ENCODE assay signal across 13 cellular contexts in the genomic region with DNA sequence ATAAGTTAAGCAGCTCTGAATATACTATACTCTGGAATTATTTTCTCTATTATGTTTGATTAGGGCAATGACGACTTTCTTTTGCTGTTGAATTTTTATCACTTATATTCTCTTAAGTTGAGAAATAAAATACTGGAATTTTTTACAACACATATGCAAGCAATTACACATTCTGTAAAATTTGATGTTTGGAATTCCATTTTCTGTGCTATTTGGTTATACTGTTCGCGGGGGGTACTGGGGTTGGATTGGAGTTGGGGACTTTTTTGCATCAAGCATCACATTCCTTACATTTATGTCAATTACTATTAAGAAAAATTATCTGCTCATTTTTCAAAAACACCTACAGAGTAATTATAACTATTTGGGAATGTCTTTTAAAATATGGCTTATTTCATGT. TPM values are rescaled to one million over a fixed set of nuclear protein-coding genes. Genes with fewer than 3 reads are reported as not detected.
DNase-seq lines count a peak whose midpoint lies in the region; ATAC-seq, FAIRE-seq and TF ChIP-seq lines count a peak whose summit lies in the region.
"Had no signal": no experiment of that assay in that cellular context is flagged by ENCODE, and none has a peak within 500 bp of the region (broad histone marks: within the 10 kb centered on the region; RNA-seq: fewer than 3 reads in every experiment).

No MANE protein-coding gene starts in this region.

- peak overlapping the region in 9 of 10 donors; percentile 41 to 63 (median 57) for H3K4me3 ChIP-seq in heart right ventricle
- H3K4me3 ChIP-seq in endothelial cell of umbilical vein (replicated peaks in 1 of 3; ENCODE audit: insufficient read depth in 1 of 3, low read depth in 1 of 3, low read length in 3 of 3) = peak overlapping the region; percentile 24 to 98 (median 76)
- peak overlapping the region; percentile 22 for H3K4me3 ChIP-seq in urinary bladder (ENCODE audit: low read depth, low read length)

- CTCF ChIA-PET in endothelial cell of umbilical vein (lab: Charles Lee) = interaction anchor here (1.0 to 4.8 kb wide), 31 partner anchors 8 to 654 kb away, joined by 3 to 98 read pairs (median 8); no protein-coding TSS in a partner anchor

- TF ChIP-seq POLR2A in endothelial cell of umbilical vein (IDR thresholded peaks at IDR 0.05; ENCODE audit: low read depth, low read length) = no peak

- H3K4me3 Mint-ChIP-seq in nephron progenitor cell = peak overlapping the region; percentile 94
- H3K4me3 Mint-ChIP-seq in stimulated activated memory B cell treated with anti-CD40 and anti-IgM and Interleukin-4, amounts not matched to agents 10 μg/mL and 1 μg/mL and 100 μg/mL, for 72 hours = no peak overlapping the region
- H3K4me3 Mint-ChIP-seq: activated T-helper 1 cell treated with anti-CD3 and anti-CD28 coated beads, Interleukin-12 subunit alpha, Interleukin-12 subunit beta, Interleukin-2, Interleukin-4 antibody, amounts not matched to agents 30 ng/mL and 10 ng/mL and 1 ng/mL, durations not matched to agents 14 hours and 24 hours and 36 hours; stimulated activated effector memory CD8-positive, alpha-beta T cell treated with anti-CD3 and anti-CD28 coated beads, Interleukin-12 subunit alpha, Interleukin-12 subunit beta, amount 100 ng/mL, for 72 hours had no signal

- TF ChIP-seq CTCF in heart right ventricle (IDR thresholded peaks at IDR 0.05) (no peak), endothelial cell of umbilical vein (IDR thresholded peaks at IDR 0.05; ENCODE audit: extremely low read depth in 1 of 2, insufficient read depth in 1 of 2, low read depth in 1 of 2, low read length in 2 of 2) (no peak), nephron progenitor cell (IDR thresholded peaks at IDR 0.05) (no peak)

- no peaks in the 10 kb centered on the region for H3K9me1 ChIP-seq in endothelial cell of umbilical vein (replicated peaks; ENCODE audit: control insufficient read depth, extremely low read depth, insufficient read depth, low read length)

- no peak for FAIRE-seq in endothelial cell of umbilical vein (lab: Jason Lieb, UNC)

- BruUV-seq in endothelial cell of umbilical vein (replicated peaks; lab: Mats Ljungman, UMichigan) = no TSS peak

- DNase-seq in heart right ventricle (no peak), cardiac septum (ENCODE audit: low spot score) (no peak), endothelial cell of umbilical vein (ENCODE audit: low read depth, low spot score) (no peak), nephron progenitor cell (no peak)
- no peak for DNase-seq in activated effector memory CD4-positive, alpha-beta T cell treated with anti-CD3 and anti-CD28 coated beads, Interleukin-2, amount 50 U/mL, for 16 hours
- DNase-seq: activated CD4-positive, CD25-positive, alpha-beta regulatory T cell treated with anti-CD3 and anti-CD28 coated beads, Interleukin-2, amount 50 U/mL, for 72 hours; DND-41; SHP77 had no signal

- dilution Hi-C loops in endothelial cell of umbilical vein (cut with MboI; ENCODE audit: extremely low pct_ligation_motif_present, low sequenced_read_pairs) = no loop called here

- H3K79me2 ChIP-seq in endothelial cell of umbilical vein (ENCODE audit: control insufficient read depth, insufficient read depth, low read length) = peaks cover 43% of the 10 kb centered on the region

- H3K4me2 ChIP-seq in endothelial cell of umbilical vein (ENCODE audit: insufficient read depth, low read length) = peak overlapping the region; percentile 90

- H3K4me1 Mint-ChIP-seq in nephron progenitor cell = peaks cover 55% of the 10 kb centered on the region
- H3K4me1 Mint-ChIP-seq in stimulated activated memory B cell treated with anti-CD40 and anti-IgM and Interleukin-4, amounts not matched to agents 10 μg/mL and 1 μg/mL and 100 μg/mL, for 72 hours = no peaks in the 10 kb centered on the region

- H3K9me3 Mint-ChIP-seq in nephron progenitor cell = no peaks in the 10 kb centered on the region
- H3K9me3 Mint-ChIP-seq in stimulated activated memory B cell treated with anti-CD40 and anti-IgM and Interleukin-4, amounts not matched to agents 10 μg/mL and 1 μg/mL and 100 μg/mL, for 72 hours = no peaks in the 10 kb centered on the region
- H3K9me3 Mint-ChIP-seq: activated T-helper 1 cell treated with anti-CD3 and anti-CD28 coated beads, Interleukin-12 subunit alpha, Interleukin-12 subunit beta, Interleukin-2, Interleukin-4 antibody, amounts not matched to agents 30 ng/mL and 10 ng/mL and 1 ng/mL, durations not matched to agents 14 hours and 24 hours and 36 hours; stimulated activated effector memory CD8-positive, alpha-beta T cell treated with anti-CD3 and anti-CD28 coated beads, Interleukin-12 subunit alpha, Interleukin-12 subunit beta, amount 100 ng/mL, for 72 hours had no signal

- H3K4me1 ChIP-seq in heart right ventricle (peaks cover 0 to 3% (median 0%) of the 10 kb centered on the region in 9 donors), endothelial cell of umbilical vein (ENCODE audit: control insufficient read depth, extremely low read depth, insufficient read depth, low read length) (peaks cover 15% of the 10 kb centered on the region), urinary bladder (ENCODE audit: insufficient read depth) (no peaks in the 10 kb centered on the region)

- peaks cover 9% of the 10 kb centered on the region for H3K36me3 Mint-ChIP-seq in nephron progenitor cell (ENCODE audit: low read depth)
- H3K36me3 Mint-ChIP-seq in stimulated activated memory B cell treated with anti-CD40 and anti-IgM and Interleukin-4, amounts not matched to agents 10 μg/mL and 1 μg/mL and 100 μg/mL, for 72 hours = no peaks in the 10 kb centered on the region
- H3K36me3 Mint-ChIP-seq: stimulated activated effector memory CD8-positive, alpha-beta T cell treated with anti-CD3 and anti-CD28 coated beads, Interleukin-12 subunit alpha, Interleukin-12 subunit beta, amount 100 ng/mL, for 72 hours had no signal

- H3K36me3 ChIP-seq in heart right ventricle (no peaks in the 10 kb centered on the region), endothelial cell of umbilical vein (ENCODE audit: control insufficient read depth in 2 of 2, extremely low read depth in 1 of 2, insufficient read depth in 2 of 2, low read length in 2 of 2) (no peaks in the 10 kb centered on the region), urinary bladder (ENCODE audit: insufficient read depth) (no peaks in the 10 kb centered on the region)

- H3K27me3 ChIP-seq in heart right ventricle (peaks cover 0 to 3% (median 0%) of the 10 kb centered on the region in 7 donors), endothelial cell of umbilical vein (ENCODE audit: control insufficient read depth in 2 of 2, insufficient read depth in 2 of 2, low read length in 2 of 2) (no peaks in the 10 kb centered on the region)

- H3K27ac Mint-ChIP-seq in nephron progenitor cell = peak overlapping the region; percentile 99
- no peak overlapping the region for H3K27ac Mint-ChIP-seq in stimulated activated memory B cell treated with anti-CD40 and anti-IgM and Interleukin-4, amounts not matched to agents 10 μg/mL and 1 μg/mL and 100 μg/mL, for 72 hours
- H3K27ac Mint-ChIP-seq: activated T-helper 1 cell treated with anti-CD3 and anti-CD28 coated beads, Interleukin-12 subunit alpha, Interleukin-12 subunit beta, Interleukin-2, Interleukin-4 antibody, amounts not matched to agents 30 ng/mL and 10 ng/mL and 1 ng/mL, durations not matched to agents 14 hours and 24 hours and 36 hours; stimulated activated effector memory CD8-positive, alpha-beta T cell treated with anti-CD3 and anti-CD28 coated beads, Interleukin-12 subunit alpha, Interleukin-12 subunit beta, amount 100 ng/mL, for 72 hours had no signal

- H4K20me1 ChIP-seq in endothelial cell of umbilical vein (replicated peaks; ENCODE audit: control insufficient read depth, extremely low read depth, insufficient read depth, low read length) = no peaks in the 10 kb centered on the region

- 71 to 72% methylated on average over 3 of the region's 3 CpGs for WGBS in heart right ventricle, 2 donors
- 29% methylated on average over 3 of the region's 3 CpGs for WGBS in urinary bladder

- peak overlapping the region in 7 of 10 donors; percentile 14 to 83 (median 74) for H3K27ac ChIP-seq in heart right ventricle
- H3K27ac ChIP-seq in endothelial cell of umbilical vein (ENCODE audit: insufficient read depth, low read depth, low read length) = no peak overlapping the region
- no peak overlapping the region for H3K27ac ChIP-seq in urinary bladder (ENCODE audit: low read depth)

- no peak overlapping the region for H2AFZ ChIP-seq in endothelial cell of umbilical vein (ENCODE audit: low read depth, low read length)

- ATAC-seq in heart right ventricle = no peak
- no peak for ATAC-seq in stimulated activated memory B cell treated with anti-CD40 and anti-IgM and Interleukin-4, amounts not matched to agents 10 μg/mL and 1 μg/mL and 100 μg/mL, for 72 hours
- no peak for ATAC-seq in HG03039 (IDR thresholded peaks at IDR 0.05; ENCODE audit: unreplicated experiment)
- ATAC-seq: stimulated activated effector memory CD8-positive, alpha-beta T cell treated with anti-CD3 and anti-CD28 coated beads, Interleukin-12 subunit alpha, Interleukin-12 subunit beta, amount 100 ng/mL, for 72 hours had no signal

- H3K9ac ChIP-seq in endothelial cell of umbilical vein (replicated peaks; ENCODE audit: extremely low read depth, insufficient read depth, low read length) = peak overlapping the region; percentile 55

- peaks cover 0 to 9% (median 0%) of the 10 kb centered on the region in 11 donors for H3K9me3 ChIP-seq in heart right ventricle
- no peaks in the 10 kb centered on the region for H3K9me3 ChIP-seq in endothelial cell of umbilical vein (replicated peaks; ENCODE audit: control insufficient read depth, insufficient read depth, low read length)

- no peaks in the 10 kb centered on the region for H3K27me3 Mint-ChIP-seq in nephron progenitor cell (ENCODE audit: low read depth, poor library complexity)
- peaks cover 21% of the 10 kb centered on the region for H3K27me3 Mint-ChIP-seq in stimulated activated memory B cell treated with anti-CD40 and anti-IgM and Interleukin-4, amounts not matched to agents 10 μg/mL and 1 μg/mL and 100 μg/mL, for 72 hours

- POLR2A ChIA-PET in endothelial cell of umbilical vein (lab: Charles Lee) = interaction anchor here (1.1 kb wide), 1 partner anchor 45 kb away, joined by 3 read pairs; no protein-coding TSS in a partner anchor

- intact Hi-C loops in heart right ventricle (cut with DNase I) (loop anchor here in 2 of 10 donors (5.0 to 10.0 kb wide), 3 partner anchors 53 to 110 kb away; no protein-coding TSS in a partner anchor), cardiac septum (cut with DNase I) (no loop called here), endothelial cell of umbilical vein (cut with micrococcal nuclease) (no loop called here)

RNA-seq across cellular contexts. Expression of gene COL5A2, which starts 2.1 kb away (rescaled TPM):
- total RNA-seq in heart right ventricle = 10 to 100 TPM in 3 of 10 donors, 1 to 10 TPM in 7; 4.8 to 44.7 (median 7.5) TPM
- 10 to 100 TPM; 11.6 to 15.4 TPM for polyA plus RNA-seq in heart right ventricle
- total RNA-seq in cardiac septum = 16.0 TPM
- total RNA-seq in endothelial cell of umbilical vein = 123 and 138 TPM in 2 replicates
- 40.6 and 47.4 TPM in 2 replicates for polyA plus RNA-seq in endothelial cell of umbilical vein
- polyA plus RNA-seq in endothelial cell of umbilical vein (2011; cell fraction: cytosol; rRNA removed) = 59.0 and 66.0 TPM in 2 replicates
- 139 and 148 TPM in 2 replicates for polyA plus RNA-seq in endothelial cell of umbilical vein (2011; cell fraction: nucleus; rRNA removed)
- polyA plus RNA-seq in endothelial cell of umbilical vein (2012) = 148 and 260 TPM in 2 replicates
- polyA minus RNA-seq in endothelial cell of umbilical vein = 126 and 150 TPM in 2 replicates
- 0.61 TPM for polyA minus RNA-seq in endothelial cell of umbilical vein (2011; cell fraction: cytosol; rRNA and poly(A)+ RNA removed)
- 65.6 and 71.3 TPM in 2 replicates for polyA minus RNA-seq in endothelial cell of umbilical vein (2011; cell fraction: nucleus; rRNA and poly(A)+ RNA removed)
- total RNA-seq in urinary bladder = 964 TPM
- polyA plus RNA-seq in urinary bladder = 112 TPM

Comparison
In these comparisons a context has a peak if more than half of its experiments do, and no peak if none do; other contexts are left out.
1. H3K27ac ChIP-seq: peak in heart right ventricle (7 of 10); none in endothelial cell of umbilical vein (single experiment) and urinary bladder (single experiment).
2. H3K4me3 ChIP-seq: peak in every context shown above with its lines; median percentile 76 in endothelial cell of umbilical vein; 57 in heart right ventricle; 22 in urinary bladder.